In genomic region chr16:56923481-56923880, GRCh38 we compare ENCODE assay signal across 16 cellular contexts. TPM values are rescaled to one million over a fixed set of nuclear protein-coding genes. Genes with fewer than 3 reads are reported as not detected.
A peak's percentile ranks its signal among the peaks of the same experiment; 100 is the strongest.
DNase-seq lines count a peak whose midpoint lies in the region; ATAC-seq and TF ChIP-seq lines count a peak whose summit lies in the region.
"Had no signal": no experiment of that assay in that cellular context is flagged by ENCODE, and none has a peak within 500 bp of the region (broad histone marks: within the 10 kb centered on the region; RNA-seq: fewer than 3 reads in every experiment).

No MANE protein-coding gene starts in this region.

- H3K27me3 ChIP-seq in sigmoid colon (no peaks in the 10 kb centered on the region), neural progenitor cell (no peaks in the 10 kb centered on the region)
- no peaks in the 10 kb centered on the region for H3K27me3 ChIP-seq in naive thymus-derived CD4-positive, alpha-beta T cell (ENCODE audit: control insufficient read depth in 2 of 2, insufficient read depth in 2 of 2, low read length in 2 of 2)

- DNase-seq in AG10803 (ENCODE audit: low read depth) (peak; percentile 74), amniotic epithelial cell (ENCODE audit: low read depth) (peak; percentile 97), iris pigment epithelial cell (ENCODE audit: low read depth) (peak; percentile 73), sigmoid colon (peak; percentile 15), anterior cingulate cortex (lab: John Stamatoyannopoulos, UW) (no peak), neural progenitor cell (ENCODE audit: low spot score) (no peak)
- no peak for DNase-seq in naive thymus-derived CD4-positive, alpha-beta T cell
- DNase-seq: CD4-positive, CD25-positive, alpha-beta regulatory T cell; DMS79; KG1; NCI-H1092; NCI-H446; PC-3 had no signal

- H2AFZ ChIP-seq in neural progenitor cell (replicated peaks): no peak overlapping the region

- H3K9me3 Mint-ChIP-seq in naive thymus-derived CD4-positive, alpha-beta T cell: no peaks in the 10 kb centered on the region
- H3K9me3 Mint-ChIP-seq in neural progenitor cell: no peaks in the 10 kb centered on the region
- H3K9me3 Mint-ChIP-seq: CD4-positive, CD25-positive, alpha-beta regulatory T cell had no signal

- H3K4me3 ChIP-seq in AG10803 (ENCODE audit: low read length): no peak overlapping the region
- H3K4me3 ChIP-seq in sigmoid colon: no peak overlapping the region
- H3K4me3 ChIP-seq in naive thymus-derived CD4-positive, alpha-beta T cell (ENCODE audit: low read length): no peak overlapping the region
- no peak overlapping the region for H3K4me3 ChIP-seq in neural progenitor cell
- H3K4me3 ChIP-seq: A549 had no signal

- intact Hi-C loops in sigmoid colon (cut with DNase I): no loop called here
- intact Hi-C loops in naive thymus-derived CD4-positive, alpha-beta T cell (cut with micrococcal nuclease): no loop called here

- H3K9me3 ChIP-seq in sigmoid colon: no peaks in the 10 kb centered on the region
- no peaks in the 10 kb centered on the region for H3K9me3 ChIP-seq in naive thymus-derived CD4-positive, alpha-beta T cell (ENCODE audit: control insufficient read depth in 2 of 3, low read length in 3 of 3)
- H3K9me3 ChIP-seq in neural progenitor cell (ENCODE audit: low read depth): no peaks in the 10 kb centered on the region
- H3K9me3 ChIP-seq: A549 had no signal

- no peak for TF ChIP-seq CTCF in AG10803 (conservative IDR thresholded peaks at IDR 0.05; ENCODE audit: low read length)
- no peak for TF ChIP-seq CTCF in sigmoid colon (IDR thresholded peaks at IDR 0.05)
- no peak for TF ChIP-seq CTCF in neural progenitor cell (IDR thresholded peaks at IDR 0.05)

- H3K36me3 ChIP-seq in sigmoid colon: no peaks in the 10 kb centered on the region
- H3K36me3 ChIP-seq in naive thymus-derived CD4-positive, alpha-beta T cell (ENCODE audit: control insufficient read depth in 2 of 3, insufficient read depth in 3 of 3, low read length in 3 of 3): no peaks in the 10 kb centered on the region
- no peaks in the 10 kb centered on the region for H3K36me3 ChIP-seq in neural progenitor cell

- H3K9ac ChIP-seq in neural progenitor cell: no peak overlapping the region

- no peaks in the 10 kb centered on the region for H3F3A ChIP-seq in neural progenitor cell (ENCODE audit: low read depth)

- no peak overlapping the region for H3K4me3 Mint-ChIP-seq in naive thymus-derived CD4-positive, alpha-beta T cell
- H3K4me3 Mint-ChIP-seq in neural progenitor cell: no peak overlapping the region
- H3K4me3 Mint-ChIP-seq: CD4-positive, CD25-positive, alpha-beta regulatory T cell had no signal

- no peak for TF ChIP-seq EP300 in sigmoid colon (IDR thresholded peaks at IDR 0.05)

- H3K27me3 Mint-ChIP-seq in naive thymus-derived CD4-positive, alpha-beta T cell: no peaks in the 10 kb centered on the region
- no peaks in the 10 kb centered on the region for H3K27me3 Mint-ChIP-seq in neural progenitor cell (ENCODE audit: insufficient read depth, low read depth)
- H3K27me3 Mint-ChIP-seq: CD4-positive, CD25-positive, alpha-beta regulatory T cell had no signal

- POLR2A ChIA-PET in naive thymus-derived CD4-positive, alpha-beta T cell (lab: Charles Lee): interaction anchor here (0.6 kb wide), 1 partner anchor 309 kb away, joined by 3 read pairs; no protein-coding TSS in a partner anchor

- H3K27ac ChIP-seq in sigmoid colon (no peak overlapping the region), neural progenitor cell (no peak overlapping the region)
- H3K27ac ChIP-seq in naive thymus-derived CD4-positive, alpha-beta T cell (ENCODE audit: low read depth, low read length): no peak overlapping the region
- H3K27ac ChIP-seq: A549 had no signal

- no peak for TF ChIP-seq POLR2A in sigmoid colon (IDR thresholded peaks at IDR 0.05)

- no peaks in the 10 kb centered on the region for H4K20me1 ChIP-seq in neural progenitor cell (ENCODE audit: low read depth)

- no peaks in the 10 kb centered on the region for H3K79me2 ChIP-seq in neural progenitor cell (ENCODE audit: low read depth)

- H3K4me1 ChIP-seq in sigmoid colon (no peaks in the 10 kb centered on the region), neural progenitor cell (no peaks in the 10 kb centered on the region)
- H3K4me1 ChIP-seq in naive thymus-derived CD4-positive, alpha-beta T cell (ENCODE audit: control insufficient read depth in 2 of 2, insufficient read depth in 2 of 2, low read length in 2 of 2): peaks cover 0 to 5% of the 10 kb centered on the region in 2 donors
- H3K4me1 ChIP-seq: A549 had no signal

- H3K27ac Mint-ChIP-seq in naive thymus-derived CD4-positive, alpha-beta T cell: peak overlapping the region in 1 of 9 donors; percentile 32
- no peak overlapping the region for H3K27ac Mint-ChIP-seq in neural progenitor cell
- H3K27ac Mint-ChIP-seq: CD4-positive, CD25-positive, alpha-beta regulatory T cell had no signal

- H3K36me3 Mint-ChIP-seq in naive thymus-derived CD4-positive, alpha-beta T cell: peaks cover 0 to 2% (median 0%) of the 10 kb centered on the region in 5 donors
- H3K36me3 Mint-ChIP-seq in neural progenitor cell: no peaks in the 10 kb centered on the region
- H3K36me3 Mint-ChIP-seq: CD4-positive, CD25-positive, alpha-beta regulatory T cell had no signal

- peaks cover 0 to 25% (median 9%) of the 10 kb centered on the region in 7 donors for H3K4me1 Mint-ChIP-seq in naive thymus-derived CD4-positive, alpha-beta T cell
- H3K4me1 Mint-ChIP-seq in neural progenitor cell: no peaks in the 10 kb centered on the region

- 95 to 96% methylated on average over 8 of the region's 8 CpGs for WGBS in sigmoid colon, 2 donors

- no peak for ATAC-seq in naive thymus-derived CD4-positive, alpha-beta T cell
- ATAC-seq: A549, HCT116, PC-3 had no signal

- no peak overlapping the region for H3K4me2 ChIP-seq in neural progenitor cell
- H3K4me2 ChIP-seq: A549 had no signal

- CTCF ChIA-PET in naive thymus-derived CD4-positive, alpha-beta T cell (lab: Charles Lee): interaction anchor here (0.6 kb wide), 1 partner anchor 41 kb away, joined by 4 read pairs; no protein-coding TSS in a partner anchor

RNA-seq across cellular contexts. Expression of gene HERPUD1, which starts 8.5 kb away (rescaled TPM):
- total RNA-seq in sigmoid colon (10 to 100 TPM; 63.1 to 93.1 (median 73.1) TPM), neural progenitor cell (ENCODE audit: low replicate concordance) (16.1 and 18.1 TPM in 2 replicates)
- polyA plus RNA-seq in sigmoid colon: 100 to 1,000 TPM in 1 of 3 donors, 10 to 100 TPM in 2; 54.1 to 119 (median 59.2) TPM
- 100 to 1,000 TPM; 102 to 226 (median 131) TPM for total RNA-seq in naive thymus-derived CD4-positive, alpha-beta T cell
- polyA plus RNA-seq in naive thymus-derived CD4-positive, alpha-beta T cell: 10 to 100 TPM; 42.0 to 61.8 TPM

RNA-seq across cellular contexts. Expression of gene CETP, which starts 38.3 kb away (rescaled TPM):
- total RNA-seq in sigmoid colon (under 1 TPM in 2 of 4 donors, not detected in 2; 0.36 to 0.55 TPM), neural progenitor cell (ENCODE audit: low replicate concordance) (0.28 TPM in 1 of 2 replicates, not detected in the other)
- polyA plus RNA-seq in sigmoid colon: 1 to 10 TPM in 2 of 3 donors, not detected in 1; 1.2 to 2.1 TPM
- total RNA-seq in naive thymus-derived CD4-positive, alpha-beta T cell: not detected
- under 1 TPM; 0.17 to 0.25 TPM for polyA plus RNA-seq in naive thymus-derived CD4-positive, alpha-beta T cell
- total RNA-seq: CD4-positive, CD25-positive, alpha-beta regulatory T cell; MCF 10A; PC-3 had no signal
- polyA plus RNA-seq: A549 had no signal

RNA-seq across cellular contexts. Expression of gene SLC12A3, which starts 58.5 kb away (rescaled TPM):
- total RNA-seq in sigmoid colon: not detected
- polyA plus RNA-seq in sigmoid colon: under 1 TPM in 1 of 3 donors, not detected in 2; 0.16 TPM
- under 1 TPM in 2 of 5 experiments, not detected in 3; 0.08 to 0.49 TPM for total RNA-seq in naive thymus-derived CD4-positive, alpha-beta T cell
- not detected for polyA plus RNA-seq in naive thymus-derived CD4-positive, alpha-beta T cell
- not detected in 2 replicates for total RNA-seq in neural progenitor cell (ENCODE audit: low replicate concordance)
- total RNA-seq: CD4-positive, CD25-positive, alpha-beta regulatory T cell; MCF 10A; PC-3 had no signal
- polyA plus RNA-seq: CD4-positive, CD25-positive, alpha-beta regulatory T cell had no signal

Comparison
In these comparisons a context has a peak if more than half of its experiments do, and no peak if none do; other contexts are left out.
1. DNase-seq: peak in AG10803 (single experiment), amniotic epithelial cell (single experiment), iris pigment epithelial cell (single experiment) and sigmoid colon (single experiment); none in naive thymus-derived CD4-positive, alpha-beta T cell (0 of 9), anterior cingulate cortex (0 of 58) and neural progenitor cell (single experiment).